Comparison of ENCODE assay signal across 8 cellular contexts in the genomic region with DNA sequence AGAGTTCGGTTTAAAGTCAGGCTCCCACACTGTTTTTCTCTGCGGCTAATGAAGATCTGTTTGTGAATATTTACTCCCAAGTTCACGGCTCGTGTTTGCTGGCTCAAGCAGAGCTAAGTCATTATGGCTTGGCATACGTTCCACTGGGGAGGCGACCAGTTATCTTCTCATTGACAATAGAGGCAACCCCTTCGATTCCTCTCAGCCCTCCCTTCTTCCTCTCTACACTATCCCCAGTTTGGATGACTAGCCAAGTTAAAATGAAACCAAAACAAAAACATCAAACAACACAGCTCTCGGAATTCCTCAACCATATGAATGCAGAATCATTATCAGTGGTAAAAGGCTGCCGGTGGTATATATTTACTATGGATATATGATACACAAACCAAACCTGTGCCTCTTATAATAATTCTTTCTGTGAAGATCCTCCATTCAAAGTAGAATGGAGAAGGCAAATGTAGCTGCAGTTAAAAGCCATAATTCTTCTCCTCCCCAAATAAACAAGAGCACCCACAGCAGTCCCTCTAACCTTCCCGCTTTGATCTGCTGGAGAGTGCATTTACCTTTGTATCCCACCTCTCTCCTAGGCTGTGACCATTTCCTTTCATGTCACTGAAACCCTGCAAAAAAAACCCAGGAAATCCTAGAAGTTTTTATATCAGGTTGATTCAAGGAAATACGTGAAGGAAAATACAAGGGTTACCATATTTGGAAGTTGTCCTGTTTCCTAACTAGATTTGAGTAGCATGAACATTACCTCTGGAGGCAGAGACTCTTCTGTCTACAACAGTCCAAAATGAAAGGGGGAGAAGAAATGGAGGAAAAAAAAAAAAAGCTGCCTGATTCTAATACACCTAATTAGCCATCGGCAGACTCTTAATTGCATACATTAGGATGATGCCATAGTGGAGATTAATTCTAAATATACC.
DNase-seq lines count a peak whose midpoint lies in the region; ATAC-seq and TF ChIP-seq lines count a peak whose summit lies in the region.

No MANE protein-coding gene starts in this region.

- H3K4me1 Mint-ChIP-seq in stimulated activated naive B cell treated with anti-CD40 and anti-IgM and Interleukin-4, amounts not matched to agents 10 μg/mL and 1 μg/mL and 100 μg/mL, for 72 hours: peaks cover 13 to 21% of the 10 kb centered on the region in 2 donors

- H3K36me3 ChIP-seq in ACC112 (ENCODE audit: insufficient read depth, low read length) (no peaks in the 10 kb centered on the region), right atrium auricular region (no peaks in the 10 kb centered on the region)

- no peaks in the 10 kb centered on the region for H3K79me2 ChIP-seq in ACC112 (ENCODE audit: control insufficient read depth, insufficient read depth, low read length, unreplicated experiment)

- no peak for DNase-seq in right atrium auricular region (ENCODE audit: low spot score)
- no peak for DNase-seq in stimulated activated naive B cell treated with anti-CD40 and anti-IgM and Interleukin-4, amounts not matched to agents 10 μg/mL and 1 μg/mL and 100 μg/mL, for 72 hours
- no peak for DNase-seq in NCI-H510A treated with DMSO at 0.1 percent for 48 hours (lab: John Stamatoyannopoulos, UW)
- no peak for DNase-seq in midbrain (lab: John Stamatoyannopoulos, UW)

- peak overlapping the region; percentile 0 for H3K27ac Mint-ChIP-seq in stimulated activated naive B cell treated with anti-CD40 and anti-IgM and Interleukin-4, amounts not matched to agents 10 μg/mL and 1 μg/mL and 100 μg/mL, for 72 hours

- peaks cover 0 to 3% of the 10 kb centered on the region in 2 donors for H3K36me3 Mint-ChIP-seq in stimulated activated naive B cell treated with anti-CD40 and anti-IgM and Interleukin-4, amounts not matched to agents 10 μg/mL and 1 μg/mL and 100 μg/mL, for 72 hours

- H3K4me3 ChIP-seq in ACC112 (ENCODE audit: low read depth, low read length): peak overlapping the region; percentile 72
- H3K4me3 ChIP-seq in right atrium auricular region: peak overlapping the region; percentile 31 to 44

- ATAC-seq in GM18873 (IDR thresholded peaks at IDR 0.05; ENCODE audit: low FRiP score, unreplicated experiment) (peak; percentile 41), HG03378 (IDR thresholded peaks at IDR 0.05; ENCODE audit: unreplicated experiment) (peak; percentile 65), SK-N-SH treated with all-trans-retinoic acid at 6 μM for 48 hours (peak; percentile 81)
- peak; percentile 48 to 59 for ATAC-seq in stimulated activated naive B cell treated with anti-CD40 and anti-IgM and Interleukin-4, amounts not matched to agents 10 μg/mL and 1 μg/mL and 100 μg/mL, for 72 hours (replicated peaks)

- no peak for TF ChIP-seq CTCF in right atrium auricular region (IDR thresholded peaks at IDR 0.05)

- H3K9me3 Mint-ChIP-seq in stimulated activated naive B cell treated with anti-CD40 and anti-IgM and Interleukin-4, amounts not matched to agents 10 μg/mL and 1 μg/mL and 100 μg/mL, for 72 hours: peaks cover 0 to 5% of the 10 kb centered on the region in 2 donors

- peak overlapping the region; percentile 68 to 74 for H3K4me3 Mint-ChIP-seq in stimulated activated naive B cell treated with anti-CD40 and anti-IgM and Interleukin-4, amounts not matched to agents 10 μg/mL and 1 μg/mL and 100 μg/mL, for 72 hours

- peak overlapping the region; percentile 75 for H2AFZ ChIP-seq in ACC112 (ENCODE audit: low read length, unreplicated experiment)

- peaks cover 8% of the 10 kb centered on the region for H3K4me1 ChIP-seq in ACC112 (ENCODE audit: control insufficient read depth, insufficient read depth, low read length, unreplicated experiment)
- H3K4me1 ChIP-seq in right atrium auricular region: no peaks in the 10 kb centered on the region

- H3K27ac ChIP-seq in ACC112 (ENCODE audit: low read depth, low read length) (peak overlapping the region; percentile 3; the same call in 1 of the 2 replicates), right atrium auricular region (no peak overlapping the region)

- H3K27me3 Mint-ChIP-seq in stimulated activated naive B cell treated with anti-CD40 and anti-IgM and Interleukin-4, amounts not matched to agents 10 μg/mL and 1 μg/mL and 100 μg/mL, for 72 hours: no peaks in the 10 kb centered on the region

- H3K9me3 ChIP-seq in right atrium auricular region: no peaks in the 10 kb centered on the region

- no peaks in the 10 kb centered on the region for H3K27me3 ChIP-seq in ACC112 (ENCODE audit: insufficient read depth, low read length)
- no peaks in the 10 kb centered on the region for H3K27me3 ChIP-seq in right atrium auricular region

TF ChIP-seq in SK-N-SH treated with all-trans-retinoic acid at 6 μM for 48 hours, 23 proteins besides CTCF, POLR2A, EP300 and RAD21:
- no peak for TF ChIP-seq ZFP30 (CRISPR knock-in tag; IDR thresholded peaks at IDR 0.05)
- TF ChIP-seq RARB (CRISPR knock-in tag; IDR thresholded peaks at IDR 0.05): no peak
- no peak for TF ChIP-seq PPARA (CRISPR knock-in tag; IDR thresholded peaks at IDR 0.05; ENCODE audit: borderline replicate concordance)
- TF ChIP-seq SNAI2 (CRISPR knock-in tag; IDR thresholded peaks at IDR 0.05): no peak
- no peak for TF ChIP-seq ZNF70 (CRISPR knock-in tag; IDR thresholded peaks at IDR 0.05)
- no peak for TF ChIP-seq ESRRG (CRISPR knock-in tag; IDR thresholded peaks at IDR 0.05)
- TF ChIP-seq, protein P1, sequence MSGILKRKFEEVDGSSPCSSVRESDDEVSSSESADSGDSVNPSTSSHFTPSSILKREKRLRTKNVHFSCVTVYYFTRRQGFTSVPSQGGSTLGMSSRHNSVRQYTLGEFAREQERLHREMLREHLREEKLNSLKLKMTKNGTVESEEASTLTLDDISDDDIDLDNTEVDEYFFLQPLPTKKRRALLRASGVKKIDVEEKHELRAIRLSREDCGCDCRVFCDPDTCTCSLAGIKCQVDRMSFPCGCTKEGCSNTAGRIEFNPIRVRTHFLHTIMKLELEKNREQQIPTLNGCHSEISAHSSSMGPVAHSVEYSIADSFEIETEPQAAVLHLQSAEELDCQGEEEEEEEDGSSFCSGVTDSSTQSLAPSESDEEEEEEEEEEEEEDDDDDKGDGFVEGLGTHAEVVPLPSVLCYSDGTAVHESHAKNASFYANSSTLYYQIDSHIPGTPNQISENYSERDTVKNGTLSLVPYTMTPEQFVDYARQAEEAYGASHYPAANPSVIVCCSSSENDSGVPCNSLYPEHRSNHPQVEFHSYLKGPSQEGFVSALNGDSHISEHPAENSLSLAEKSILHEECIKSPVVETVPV (CRISPR knock-in tag; IDR thresholded peaks at IDR 0.05): no peak
- no peak for TF ChIP-seq GLIS3 (CRISPR knock-in tag; IDR thresholded peaks at IDR 0.05)
- no peak for TF ChIP-seq ZNF565 (CRISPR knock-in tag; conservative IDR thresholded peaks at IDR 0.05; ENCODE audit: low read depth)
- TF ChIP-seq, protein P2, sequence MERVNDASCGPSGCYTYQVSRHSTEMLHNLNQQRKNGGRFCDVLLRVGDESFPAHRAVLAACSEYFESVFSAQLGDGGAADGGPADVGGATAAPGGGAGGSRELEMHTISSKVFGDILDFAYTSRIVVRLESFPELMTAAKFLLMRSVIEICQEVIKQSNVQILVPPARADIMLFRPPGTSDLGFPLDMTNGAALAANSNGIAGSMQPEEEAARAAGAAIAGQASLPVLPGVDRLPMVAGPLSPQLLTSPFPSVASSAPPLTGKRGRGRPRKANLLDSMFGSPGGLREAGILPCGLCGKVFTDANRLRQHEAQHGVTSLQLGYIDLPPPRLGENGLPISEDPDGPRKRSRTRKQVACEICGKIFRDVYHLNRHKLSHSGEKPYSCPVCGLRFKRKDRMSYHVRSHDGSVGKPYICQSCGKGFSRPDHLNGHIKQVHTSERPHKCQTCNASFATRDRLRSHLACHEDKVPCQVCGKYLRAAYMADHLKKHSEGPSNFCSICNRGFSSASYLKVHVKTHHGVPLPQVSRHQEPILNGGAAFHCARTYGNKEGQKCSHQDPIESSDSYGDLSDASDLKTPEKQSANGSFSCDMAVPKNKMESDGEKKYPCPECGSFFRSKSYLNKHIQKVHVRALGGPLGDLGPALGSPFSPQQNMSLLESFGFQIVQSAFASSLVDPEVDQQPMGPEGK (CRISPR knock-in tag; IDR thresholded peaks at IDR 0.05; ENCODE audit: borderline replicate concordance): no peak
- TF ChIP-seq TOX (CRISPR knock-in tag; IDR thresholded peaks at IDR 0.05; ENCODE audit: borderline replicate concordance): no peak
- no peak for TF ChIP-seq ARNTL (CRISPR knock-in tag; IDR thresholded peaks at IDR 0.05; ENCODE audit: borderline replicate concordance, low read depth)
